ENCODE assay signal across 2 cellular contexts in genomic region chr13:40129467-40129866, GRCh38.
TF ChIP-seq lines count a peak whose summit lies in the region.

No MANE protein-coding gene starts in this region.

TF ChIP-seq in K562, 482 proteins besides CTCF, POLR2A, EP300 and RAD21 (continued from another document):
- TF ChIP-seq ZNF707 (CRISPR knock-in tag; conservative IDR thresholded peaks at IDR 0.05), result no peak
- no peak for TF ChIP-seq NR0B1 (IDR thresholded peaks at IDR 0.05; ENCODE audit: partially characterized antibody)
- no peak for TF ChIP-seq BDP1 (IDR thresholded peaks at IDR 0.05; ENCODE audit: insufficient read depth, insufficient read length)

TF ChIP-seq in GM23338, 12 proteins besides CTCF, POLR2A, EP300 and RAD21:
- no peak for TF ChIP-seq POLR2AphosphoS5 (IDR thresholded peaks at IDR 0.05; ENCODE audit: low read depth)
- TF ChIP-seq STAT1 (IDR thresholded peaks at IDR 0.05; ENCODE audit: unreplicated experiment), result no peak
- no peak for TF ChIP-seq ETS1 (IDR thresholded peaks at IDR 0.05)
- no peak for TF ChIP-seq ZNF114 (CRISPR knock-in tag; IDR thresholded peaks at IDR 0.05)
- TF ChIP-seq, protein P1, sequence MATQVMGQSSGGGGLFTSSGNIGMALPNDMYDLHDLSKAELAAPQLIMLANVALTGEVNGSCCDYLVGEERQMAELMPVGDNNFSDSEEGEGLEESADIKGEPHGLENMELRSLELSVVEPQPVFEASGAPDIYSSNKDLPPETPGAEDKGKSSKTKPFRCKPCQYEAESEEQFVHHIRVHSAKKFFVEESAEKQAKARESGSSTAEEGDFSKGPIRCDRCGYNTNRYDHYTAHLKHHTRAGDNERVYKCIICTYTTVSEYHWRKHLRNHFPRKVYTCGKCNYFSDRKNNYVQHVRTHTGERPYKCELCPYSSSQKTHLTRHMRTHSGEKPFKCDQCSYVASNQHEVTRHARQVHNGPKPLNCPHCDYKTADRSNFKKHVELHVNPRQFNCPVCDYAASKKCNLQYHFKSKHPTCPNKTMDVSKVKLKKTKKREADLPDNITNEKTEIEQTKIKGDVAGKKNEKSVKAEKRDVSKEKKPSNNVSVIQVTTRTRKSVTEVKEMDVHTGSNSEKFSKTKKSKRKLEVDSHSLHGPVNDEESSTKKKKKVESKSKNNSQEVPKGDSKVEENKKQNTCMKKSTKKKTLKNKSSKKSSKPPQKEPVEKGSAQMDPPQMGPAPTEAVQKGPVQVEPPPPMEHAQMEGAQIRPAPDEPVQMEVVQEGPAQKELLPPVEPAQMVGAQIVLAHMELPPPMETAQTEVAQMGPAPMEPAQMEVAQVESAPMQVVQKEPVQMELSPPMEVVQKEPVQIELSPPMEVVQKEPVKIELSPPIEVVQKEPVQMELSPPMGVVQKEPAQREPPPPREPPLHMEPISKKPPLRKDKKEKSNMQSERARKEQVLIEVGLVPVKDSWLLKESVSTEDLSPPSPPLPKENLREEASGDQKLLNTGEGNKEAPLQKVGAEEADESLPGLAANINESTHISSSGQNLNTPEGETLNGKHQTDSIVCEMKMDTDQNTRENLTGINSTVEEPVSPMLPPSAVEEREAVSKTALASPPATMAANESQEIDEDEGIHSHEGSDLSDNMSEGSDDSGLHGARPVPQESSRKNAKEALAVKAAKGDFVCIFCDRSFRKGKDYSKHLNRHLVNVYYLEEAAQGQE (IDR thresholded peaks at IDR 0.05; ENCODE audit: unreplicated experiment), result no peak
- no peak for TF ChIP-seq ZNF331 (CRISPR knock-in tag; IDR thresholded peaks at IDR 0.05; ENCODE audit: low read depth)
- no peak for TF ChIP-seq JUNB (IDR thresholded peaks at IDR 0.05; ENCODE audit: unreplicated experiment)
- no peak for TF ChIP-seq EZH2phosphoT487 (IDR thresholded peaks at IDR 0.05; ENCODE audit: unreplicated experiment)
- no peak for TF ChIP-seq ZNF462 (CRISPR knock-in tag; IDR thresholded peaks at IDR 0.05)
- TF ChIP-seq CREB1 (CRISPR knock-in tag; IDR thresholded peaks at IDR 0.05; ENCODE audit: low read depth), result no peak
- TF ChIP-seq NANOG (IDR thresholded peaks at IDR 0.05; ENCODE audit: borderline replicate concordance), result no peak
- no peak for TF ChIP-seq EZH2 (IDR thresholded peaks at IDR 0.05; ENCODE audit: low read depth, unreplicated experiment)
